9 cellular contexts compared by ENCODE assay signal in genomic region chr9:77440057-77440456, GRCh38.
DNase-seq lines count a peak whose midpoint lies in the region; ATAC-seq and TF ChIP-seq lines count a peak whose summit lies in the region.
"Had no signal": no experiment of that assay in that cellular context is flagged by ENCODE, and none has a peak within 500 bp of the region (broad histone marks: within the 10 kb centered on the region; RNA-seq: fewer than 3 reads in every experiment).

No MANE protein-coding gene starts in this region.

- H3K27ac ChIP-seq in substantia nigra (ENCODE audit: low read depth, low read length, poor library complexity, severe bottlenecking): no peak overlapping the region

- ATAC-seq in left colon (no peak), HG02759 (IDR thresholded peaks at IDR 0.05; ENCODE audit: unreplicated experiment) (no peak)
- ATAC-seq: GM12878, HepG2 had no signal

- CTCF ChIA-PET in HEK293T (lab: Yijun Ruan, JAX): interaction anchor here (1.1 kb wide), 1 partner anchor 311 kb away, joined by 3 read pairs; no protein-coding TSS in a partner anchor

- POLR2A ChIA-PET in HEK293T (lab: Yijun Ruan, JAX): no interaction called here

- no peak for TF ChIP-seq CTCF in fibroblast of the aortic adventitia (IDR thresholded peaks at IDR 0.05; ENCODE audit: insufficient read depth, low read length)

- peak; percentile 60 for DNase-seq in HEK293T (ENCODE audit: extremely low spot score)
- DNase-seq in NCI-H345 (lab: John Stamatoyannopoulos, UW): peak; percentile 97
- peak; percentile 36 for DNase-seq in fibroblast of the aortic adventitia (ENCODE audit: low read depth)
- DNase-seq in substantia nigra (lab: John Stamatoyannopoulos, UW): peak in 34 of 49 donors; percentile 4 to 73 (median 23)
- DNase-seq in left colon: no peak
- DNase-seq in AML-193 (lab: John Stamatoyannopoulos, UW): no peak

- no peak overlapping the region for H3K4me3 ChIP-seq in fibroblast of the aortic adventitia (ENCODE audit: low read depth, low read length)
- H3K4me3 ChIP-seq: GM12878 had no signal

- intact Hi-C loops in left colon (cut with DNase I, micrococcal nuclease): loop anchor here in 1 of 2 donors (10.0 kb wide), 1 partner anchor 605 kb away; no protein-coding TSS in a partner anchor

TF ChIP-seq in HEK293T, 16 proteins besides CTCF, POLR2A, EP300 and RAD21:
- TF ChIP-seq HDGF (IDR thresholded peaks at IDR 0.05; ENCODE audit: borderline replicate concordance) (no peak), FOXA1 (IDR thresholded peaks at IDR 0.05) (no peak), ARNT (IDR thresholded peaks at IDR 0.05) (peak; percentile 63; the same call in 1 of the 2 replicates), L3MBTL2 (conservative IDR thresholded peaks at IDR 0.05) (no peak), CTBP1 (IDR thresholded peaks at IDR 0.05; ENCODE audit: borderline replicate concordance) (no peak), FOXK2 (IDR thresholded peaks at IDR 0.05) (no peak), TARDBP (IDR thresholded peaks at IDR 0.05) (no peak), SP1 (IDR thresholded peaks at IDR 0.05) (no peak), SUZ12 (IDR thresholded peaks at IDR 0.05) (no peak), PKNOX1 (IDR thresholded peaks at IDR 0.05) (peak; percentile 30; the same call in 1 of the 2 replicates)

Comparison
In these comparisons a context has a peak if more than half of its experiments do, and no peak if none do; other contexts are left out.
1. DNase-seq: peak in HEK293T (single experiment), NCI-H345 (single experiment), fibroblast of the aortic adventitia (single experiment) and substantia nigra (34 of 49); none in left colon (0 of 2) and AML-193 (0 of 2).